ENCODE assay signal across 19 cellular contexts in genomic region chr7:6654842-6655610, GRCh38. TPM values are rescaled to one million over a fixed set of nuclear protein-coding genes. Genes with fewer than 3 reads are reported as not detected.
DNase-seq lines count a peak whose midpoint lies in the region; ATAC-seq, FAIRE-seq and TF ChIP-seq lines count a peak whose summit lies in the region.
"Had no signal": no experiment of that assay in that cellular context is flagged by ENCODE, and none has a peak within 500 bp of the region (broad histone marks: within the 10 kb centered on the region; RNA-seq: fewer than 3 reads in every experiment).

No MANE protein-coding gene starts in this region.

- H2AFZ ChIP-seq in SK-N-SH (ENCODE audit: low read depth) (no peak overlapping the region), endothelial cell of umbilical vein (ENCODE audit: low read depth, low read length) (no peak overlapping the region)

- H3K27me3 ChIP-seq in SK-N-SH (ENCODE audit: insufficient read depth): no peaks in the 10 kb centered on the region
- no peaks in the 10 kb centered on the region for H3K27me3 ChIP-seq in H7 (ENCODE audit: control insufficient read depth, insufficient read depth, low read length)
- no peaks in the 10 kb centered on the region for H3K27me3 ChIP-seq in endothelial cell of umbilical vein (ENCODE audit: control insufficient read depth in 2 of 2, insufficient read depth in 2 of 2, low read length in 2 of 2)
- no peaks in the 10 kb centered on the region for H3K27me3 ChIP-seq in thyroid gland
- H3K27me3 ChIP-seq: SJSA1 had no signal

- ATAC-seq in SK-N-SH treated with all-trans-retinoic acid at 6 μM for 48 hours (no peak), HG03354 (IDR thresholded peaks at IDR 0.05; ENCODE audit: poor library complexity, severe bottlenecking, unreplicated experiment) (no peak)
- ATAC-seq: CD8-positive, alpha-beta T cell; PC-3 had no signal

- TF ChIP-seq CTCF in SK-N-SH (IDR thresholded peaks at IDR 0.05): no peak
- TF ChIP-seq CTCF in endothelial cell of umbilical vein (IDR thresholded peaks at IDR 0.05; ENCODE audit: extremely low read depth in 1 of 2, insufficient read depth in 1 of 2, low read depth in 1 of 2, low read length in 2 of 2): no peak
- no peak for TF ChIP-seq CTCF in progenitor cell of endocrine pancreas (IDR thresholded peaks at IDR 0.05; ENCODE audit: unreplicated experiment)
- TF ChIP-seq CTCF in glutamatergic neuron (IDR thresholded peaks at IDR 0.05; ENCODE audit: partially characterized antibody, unreplicated experiment): no peak
- TF ChIP-seq CTCF in thyroid gland (IDR thresholded peaks at IDR 0.05): no peak

- H3K9me2 ChIP-seq in SK-N-SH: no peaks in the 10 kb centered on the region

- H3K9me1 ChIP-seq in endothelial cell of umbilical vein (replicated peaks; ENCODE audit: control insufficient read depth, extremely low read depth, insufficient read depth, low read length): no peaks in the 10 kb centered on the region

- peaks cover 0 to 13% of the 10 kb centered on the region in 2 experiments; a peak in 1 of 4 replicates for H3K4me1 ChIP-seq in SK-N-SH (ENCODE audit: control insufficient read depth in 1 of 2, insufficient read depth in 2 of 2, low read depth in 1 of 2, low read length in 1 of 2)
- no peaks in the 10 kb centered on the region for H3K4me1 ChIP-seq in endothelial cell of umbilical vein (ENCODE audit: control insufficient read depth, extremely low read depth, insufficient read depth, low read length)
- peaks cover 0 to 10% of the 10 kb centered on the region in 2 donors for H3K4me1 ChIP-seq in thyroid gland
- H3K4me1 ChIP-seq: SJSA1 had no signal

- dilution Hi-C loops in endothelial cell of umbilical vein (cut with MboI; ENCODE audit: extremely low pct_ligation_motif_present, low sequenced_read_pairs): no loop called here

- no peaks in the 10 kb centered on the region for H4K20me1 ChIP-seq in SK-N-SH (ENCODE audit: insufficient read depth)
- H4K20me1 ChIP-seq in endothelial cell of umbilical vein (replicated peaks; ENCODE audit: control insufficient read depth, extremely low read depth, insufficient read depth, low read length): no peaks in the 10 kb centered on the region

- H3K9ac ChIP-seq in SK-N-SH: no peak overlapping the region
- no peak overlapping the region for H3K9ac ChIP-seq in endothelial cell of umbilical vein (replicated peaks; ENCODE audit: extremely low read depth, insufficient read depth, low read length)

- H3K9me3 ChIP-seq in SK-N-SH (no peaks in the 10 kb centered on the region), endothelial cell of umbilical vein (replicated peaks; ENCODE audit: control insufficient read depth, insufficient read depth, low read length) (no peaks in the 10 kb centered on the region), thyroid gland (no peaks in the 10 kb centered on the region)

- H3K4me3 Mint-ChIP-seq in progenitor cell of endocrine pancreas (ENCODE audit: low read depth) (no peak overlapping the region), glutamatergic neuron (ENCODE audit: unreplicated experiment) (no peak overlapping the region)
- H3K4me3 Mint-ChIP-seq: CD8-positive, alpha-beta T cell had no signal

- H3K27ac ChIP-seq in SK-N-SH (ENCODE audit: low read depth in 2 of 2, low read length in 1 of 2) (no peak overlapping the region), endothelial cell of umbilical vein (ENCODE audit: insufficient read depth, low read depth, low read length) (no peak overlapping the region), thyroid gland (no peak overlapping the region)
- H3K27ac ChIP-seq: 22Rv1, SJSA1 had no signal

- no peaks in the 10 kb centered on the region for H3K79me2 ChIP-seq in SK-N-SH (ENCODE audit: insufficient read depth)
- H3K79me2 ChIP-seq in endothelial cell of umbilical vein (ENCODE audit: control insufficient read depth, insufficient read depth, low read length): no peaks in the 10 kb centered on the region

- intact Hi-C loops in endothelial cell of umbilical vein (cut with micrococcal nuclease): no loop called here
- intact Hi-C loops in thyroid gland (cut with DNase I): loop anchor here (10.0 kb wide), 1 partner anchor 50 kb away; the partner anchor contains the start of gene ZNF12

- FAIRE-seq in endothelial cell of umbilical vein (lab: Jason Lieb, UNC): no peak
- FAIRE-seq: GM19239, H54 had no signal

- H3K4me1 Mint-ChIP-seq in progenitor cell of endocrine pancreas (ENCODE audit: low read depth): peaks cover 5% of the 10 kb centered on the region
- H3K4me1 Mint-ChIP-seq in glutamatergic neuron (ENCODE audit: low read depth, unreplicated experiment): no peaks in the 10 kb centered on the region

- DNase-seq in SK-N-SH (peak; percentile 44), H7 (peak; percentile 47), endothelial cell of umbilical vein (ENCODE audit: low read depth, low spot score) (no peak), progenitor cell of endocrine pancreas (ENCODE audit: low spot score, unreplicated experiment) (no peak), glutamatergic neuron (no peak), thyroid gland (no peak)
- DNase-seq: CD8-positive, alpha-beta T cell; GF-D8; MV-4-11; NCI-H1417 treated with DMSO at 0.1 percent for 48 hours; NCI-H2029 treated with DMSO at 0.1 percent for 48 hours; NCI-H748 treated with DMSO at 0.1 percent for 48 hours; PC-3 had no signal

- TF ChIP-seq EP300 in SK-N-SH (IDR thresholded peaks at IDR 0.05; ENCODE audit: borderline replicate concordance in 1 of 2, low read depth in 1 of 2, low read length in 1 of 2): no peak

- H3K36me3 ChIP-seq in SK-N-SH (replicated peaks in 1 of 2; ENCODE audit: control insufficient read depth in 1 of 2, insufficient read depth in 2 of 2, low read length in 1 of 2) (peaks cover 33 to 47% of the 10 kb centered on the region in 2 experiments), H7 (replicated peaks; ENCODE audit: control insufficient read depth, insufficient read depth, low read length) (no peaks in the 10 kb centered on the region), endothelial cell of umbilical vein (ENCODE audit: control insufficient read depth in 2 of 2, extremely low read depth in 1 of 2, insufficient read depth in 2 of 2, low read length in 2 of 2) (peaks cover 0 to 12% of the 10 kb centered on the region in 2 experiments), thyroid gland (peaks cover 20 to 27% of the 10 kb centered on the region in 2 donors)

- TSS peak; percentile 47 for BruUV-seq in endothelial cell of umbilical vein (replicated peaks; lab: Mats Ljungman, UMichigan)

- H3K36me3 Mint-ChIP-seq in progenitor cell of endocrine pancreas (ENCODE audit: insufficient read depth) (peaks cover 30% of the 10 kb centered on the region), glutamatergic neuron (ENCODE audit: unreplicated experiment) (peaks cover 16% of the 10 kb centered on the region)

- 96% methylated on average over 48 of the region's 48 CpGs for WGBS in SK-N-SH (ENCODE audit: low lambda C conversion rate)
- 94 to 95% methylated on average over 47 of the region's 48 CpGs for WGBS in thyroid gland, 2 donors

- CTCF ChIA-PET in SK-N-SH (lab: Yijun Ruan, JAX) (no interaction called here), endothelial cell of umbilical vein (lab: Charles Lee) (no interaction called here)

- no peak for TF ChIP-seq POLR2A in endothelial cell of umbilical vein (IDR thresholded peaks at IDR 0.05; ENCODE audit: low read depth, low read length)
- TF ChIP-seq POLR2A in thyroid gland (IDR thresholded peaks at IDR 0.05): no peak

- no peak for TF ChIP-seq RAD21 in SK-N-SH (IDR thresholded peaks at IDR 0.05; ENCODE audit: low read length)

- H3K4me3 ChIP-seq in SK-N-SH (ENCODE audit: low read depth in 2 of 2, low read length in 1 of 2): no peak overlapping the region
- no peak overlapping the region for H3K4me3 ChIP-seq in H7 (ENCODE audit: insufficient read depth, low read depth, low read length)
- no peak overlapping the region for H3K4me3 ChIP-seq in endothelial cell of umbilical vein (replicated peaks in 1 of 3; ENCODE audit: insufficient read depth in 1 of 3, low read depth in 1 of 3, low read length in 3 of 3)
- H3K4me3 ChIP-seq in thyroid gland (replicated peaks in 1 of 3): no peak overlapping the region
- H3K4me3 ChIP-seq: SJSA1 had no signal

- H3K27me3 Mint-ChIP-seq in progenitor cell of endocrine pancreas (no peaks in the 10 kb centered on the region), glutamatergic neuron (ENCODE audit: unreplicated experiment) (peaks cover 8% of the 10 kb centered on the region)

- H3F3A ChIP-seq in SK-N-SH (replicated peaks; ENCODE audit: insufficient read depth): peaks cover 11% of the 10 kb centered on the region

- H3K9me3 Mint-ChIP-seq in progenitor cell of endocrine pancreas (ENCODE audit: low read depth): no peaks in the 10 kb centered on the region
- peaks cover 21% of the 10 kb centered on the region for H3K9me3 Mint-ChIP-seq in glutamatergic neuron (ENCODE audit: unreplicated experiment)
- H3K9me3 Mint-ChIP-seq: CD8-positive, alpha-beta T cell had no signal

- no peak overlapping the region for H3K4me2 ChIP-seq in SK-N-SH
- H3K4me2 ChIP-seq in endothelial cell of umbilical vein (ENCODE audit: insufficient read depth, low read length): no peak overlapping the region

- POLR2A ChIA-PET in SK-N-SH (lab: Yijun Ruan, JAX): no interaction called here
- POLR2A ChIA-PET in endothelial cell of umbilical vein (lab: Charles Lee): no interaction called here

- H3K27ac Mint-ChIP-seq in progenitor cell of endocrine pancreas (peak overlapping the region; percentile 94), glutamatergic neuron (ENCODE audit: unreplicated experiment) (no peak overlapping the region)
- H3K27ac Mint-ChIP-seq: CD8-positive, alpha-beta T cell had no signal

RNA-seq across cellular contexts. Expression of gene ZNF316, which starts 17.9 kb away (rescaled TPM):
- polyA plus RNA-seq in SK-N-SH (2012; rRNA removed) (18.0 and 18.6 TPM in 2 replicates), endothelial cell of umbilical vein (7.7 and 9.5 TPM in 2 replicates)
- 8.8 and 11.0 TPM in 2 replicates for polyA plus RNA-seq in SK-N-SH (2012; cell fraction: cytosol; rRNA removed)
- polyA plus RNA-seq in SK-N-SH (2012; cell fraction: nucleus; rRNA removed): 82.5 and 113 TPM in 2 replicates
- total RNA-seq in H7 (2014; rRNA removed; shearing (Covaris generic)): 7.6 and 10.0 TPM in 2 replicates
- total RNA-seq in endothelial cell of umbilical vein (21.2 and 23.8 TPM in 2 replicates), progenitor cell of endocrine pancreas (59.6 and 59.7 TPM in 2 replicates), glutamatergic neuron (ENCODE audit: unreplicated experiment) (51.1 TPM), thyroid gland (10 to 100 TPM; 40.6 to 63.7 (median 49.5) TPM)
- polyA plus RNA-seq in endothelial cell of umbilical vein (2011; cell fraction: cytosol; rRNA removed): 4.8 and 5.4 TPM in 2 replicates
- 25.5 and 30.1 TPM in 2 replicates for polyA plus RNA-seq in endothelial cell of umbilical vein (2011; cell fraction: nucleus; rRNA removed)
- polyA plus RNA-seq in endothelial cell of umbilical vein (2012): 8.7 and 10.7 TPM in 2 replicates
- polyA minus RNA-seq in endothelial cell of umbilical vein: 7.0 and 12.7 TPM in 2 replicates
- 5.9 TPM for polyA minus RNA-seq in endothelial cell of umbilical vein (2011; cell fraction: cytosol; rRNA and poly(A)+ RNA removed)
- polyA minus RNA-seq in endothelial cell of umbilical vein (2011; cell fraction: nucleus; rRNA and poly(A)+ RNA removed): 6.1 and 9.9 TPM in 2 replicates

RNA-seq across cellular contexts. Expression of gene ZNF853, which starts 39.6 kb away (rescaled TPM):
- 15.9 and 17.6 TPM in 2 replicates for polyA plus RNA-seq in SK-N-SH (2012; rRNA removed)
- polyA plus RNA-seq in SK-N-SH (2012; cell fraction: cytosol; rRNA removed): 8.4 and 15.2 TPM in 2 replicates
- polyA plus RNA-seq in SK-N-SH (2012; cell fraction: nucleus; rRNA removed): 7.8 and 8.3 TPM in 2 replicates
- 6.4 and 6.5 TPM in 2 replicates for total RNA-seq in H7 (2014; rRNA removed; shearing (Covaris generic))
- 0.21 and 0.58 TPM in 2 replicates for total RNA-seq in endothelial cell of umbilical vein
- polyA plus RNA-seq in endothelial cell of umbilical vein: 0.47 and 0.49 TPM in 2 replicates
- 0.26 and 0.35 TPM in 2 replicates for polyA plus RNA-seq in endothelial cell of umbilical vein (2011; cell fraction: cytosol; rRNA removed)
- polyA plus RNA-seq in endothelial cell of umbilical vein (2011; cell fraction: nucleus; rRNA removed): 0.12 and 0.17 TPM in 2 replicates
- 0.08 and 0.26 TPM in 2 replicates for polyA plus RNA-seq in endothelial cell of umbilical vein (2012)
- 0.68 and 2.4 TPM in 2 replicates for polyA minus RNA-seq in endothelial cell of umbilical vein
- polyA minus RNA-seq in endothelial cell of umbilical vein (2011; cell fraction: cytosol; rRNA and poly(A)+ RNA removed): not detected
- 0.10 and 0.14 TPM in 2 replicates for polyA minus RNA-seq in endothelial cell of umbilical vein (2011; cell fraction: nucleus; rRNA and poly(A)+ RNA removed)
- total RNA-seq in progenitor cell of endocrine pancreas: 13.7 and 14.3 TPM in 2 replicates
- total RNA-seq in glutamatergic neuron (ENCODE audit: unreplicated experiment): 5.5 TPM
- total RNA-seq in thyroid gland: 10 to 100 TPM; 17.2 to 27.4 (median 22.1) TPM

RNA-seq across cellular contexts. Expression of gene ZNF12, which starts 51.7 kb away (rescaled TPM):
- polyA plus RNA-seq in SK-N-SH (2012; rRNA removed) (9.5 and 15.2 TPM in 2 replicates), endothelial cell of umbilical vein (5.0 and 5.3 TPM in 2 replicates)
- 9.3 and 10.2 TPM in 2 replicates for polyA plus RNA-seq in SK-N-SH (2012; cell fraction: cytosol; rRNA removed)
- polyA plus RNA-seq in SK-N-SH (2012; cell fraction: nucleus; rRNA removed): 22.7 and 45.7 TPM in 2 replicates
- total RNA-seq in H7 (2014; rRNA removed; shearing (Covaris generic)): 13.8 and 16.7 TPM in 2 replicates
- total RNA-seq in endothelial cell of umbilical vein (13.4 TPM in 2 replicates), progenitor cell of endocrine pancreas (25.7 and 28.8 TPM in 2 replicates), glutamatergic neuron (ENCODE audit: unreplicated experiment) (19.6 TPM), thyroid gland (10 to 100 TPM; 29.2 to 43.9 (median 31.4) TPM)
- 4.4 and 5.4 TPM in 2 replicates for polyA plus RNA-seq in endothelial cell of umbilical vein (2011; cell fraction: cytosol; rRNA removed)
- 26.7 and 34.7 TPM in 2 replicates for polyA plus RNA-seq in endothelial cell of umbilical vein (2011; cell fraction: nucleus; rRNA removed)
- polyA plus RNA-seq in endothelial cell of umbilical vein (2012): 5.8 and 7.6 TPM in 2 replicates
- polyA minus RNA-seq in endothelial cell of umbilical vein: 9.6 and 10.9 TPM in 2 replicates
- polyA minus RNA-seq in endothelial cell of umbilical vein (2011; cell fraction: cytosol; rRNA and poly(A)+ RNA removed): 15.2 TPM
- polyA minus RNA-seq in endothelial cell of umbilical vein (2011; cell fraction: nucleus; rRNA and poly(A)+ RNA removed): 15.1 and 21.1 TPM in 2 replicates

Comparison
In these comparisons a context has a peak if more than half of its experiments do, and no peak if none do; other contexts are left out.
1. DNase-seq: peak in SK-N-SH (single experiment) and H7 (single experiment); none in endothelial cell of umbilical vein (single experiment), progenitor cell of endocrine pancreas (single experiment), glutamatergic neuron (single experiment) and thyroid gland (0 of 2).